ENCODE assay signal across 10 cellular contexts in genomic region chr18:63312731-63313408, GRCh38. TPM values are rescaled to one million over a fixed set of nuclear protein-coding genes. Genes with fewer than 3 reads are reported as not detected.
DNase-seq lines count a peak whose midpoint lies in the region; ATAC-seq and TF ChIP-seq lines count a peak whose summit lies in the region.
"Had no signal": no experiment of that assay in that cellular context is flagged by ENCODE, and none has a peak within 500 bp of the region (broad histone marks: within the 10 kb centered on the region; RNA-seq: fewer than 3 reads in every experiment).

No MANE protein-coding gene starts in this region.

- no peak for DNase-seq in epithelial cell of proximal tubule (ENCODE audit: low read depth)
- DNase-seq in NCI-H1105 (lab: John Stamatoyannopoulos, UW): no peak
- DNase-seq in heart right ventricle: no peak
- DNase-seq in DMS114 treated with DMSO at 0.1 percent for 48 hours (lab: John Stamatoyannopoulos, UW; ENCODE audit: unreplicated experiment): no peak
- no peak for DNase-seq in activated CD4-positive, CD25-positive, alpha-beta regulatory T cell treated with anti-CD3 and anti-CD28 coated beads, Interleukin-2, amount 50 U/mL, for 72 hours

- H3K27ac ChIP-seq in heart right ventricle: no peak overlapping the region
- H3K27ac ChIP-seq: epithelial cell of prostate had no signal

- H3K4me3 ChIP-seq in epithelial cell of proximal tubule (ENCODE audit: low read depth, low read length) (peak overlapping the region; percentile 0), heart right ventricle (no peak overlapping the region)

- no peaks in the 10 kb centered on the region for H3K27me3 ChIP-seq in heart right ventricle

- intact Hi-C loops in heart right ventricle (cut with DNase I): loop anchor here in 3 of 10 donors (10.0 kb wide), 2 partner anchors 48 to 78 kb away; no protein-coding TSS in a partner anchor

- TF ChIP-seq CTCF in epithelial cell of proximal tubule (conservative IDR thresholded peaks at IDR 0.05; ENCODE audit: low read depth, low read length) (no peak), heart right ventricle (IDR thresholded peaks at IDR 0.05) (no peak)

- H3K9me3 ChIP-seq in heart right ventricle: no peaks in the 10 kb centered on the region

- peak; percentile 26 for ATAC-seq in GM18498 (IDR thresholded peaks at IDR 0.05; ENCODE audit: unreplicated experiment)
- ATAC-seq in GM19452 (IDR thresholded peaks at IDR 0.05; ENCODE audit: unreplicated experiment): peak; percentile 44
- peak; percentile 37 for ATAC-seq in HG03342 (IDR thresholded peaks at IDR 0.05; ENCODE audit: unreplicated experiment)
- no peak for ATAC-seq in heart right ventricle
- ATAC-seq: Panc1 had no signal

- 72 to 86% methylated on average over 5 of the region's 5 CpGs for WGBS in heart right ventricle, 2 donors

- no peaks in the 10 kb centered on the region for H3K36me3 ChIP-seq in heart right ventricle

- peaks cover 3 to 72% (median 58%) of the 10 kb centered on the region in 9 donors for H3K4me1 ChIP-seq in heart right ventricle

RNA-seq across cellular contexts. Expression of gene BCL2, which starts 6.7 kb away (rescaled TPM):
- total RNA-seq in epithelial cell of proximal tubule (3.0 and 4.7 TPM in 2 replicates), heart right ventricle (10 to 100 TPM in 4 of 10 donors, 1 to 10 TPM in 6; 5.2 to 23.1 (median 9.8) TPM)
- 1 to 10 TPM; 1.5 to 3.2 TPM for polyA plus RNA-seq in heart right ventricle

RNA-seq across cellular contexts. Expression of gene KDSR, which starts 54.1 kb away (rescaled TPM):
- total RNA-seq in epithelial cell of proximal tubule (25.4 and 38.3 TPM in 2 replicates), heart right ventricle (10 to 100 TPM; 28.6 to 41.6 (median 34.9) TPM)
- polyA plus RNA-seq in heart right ventricle: 10 to 100 TPM in 1 of 2 donors, 1 to 10 TPM in 1; 9.4 to 21.0 TPM

Comparison
In these comparisons a context has a peak if more than half of its experiments do, and no peak if none do; other contexts are left out.
1. ATAC-seq: peak in GM18498 (single experiment), GM19452 (single experiment) and HG03342 (single experiment); none in heart right ventricle (0 of 8).